In the genomic region with DNA sequence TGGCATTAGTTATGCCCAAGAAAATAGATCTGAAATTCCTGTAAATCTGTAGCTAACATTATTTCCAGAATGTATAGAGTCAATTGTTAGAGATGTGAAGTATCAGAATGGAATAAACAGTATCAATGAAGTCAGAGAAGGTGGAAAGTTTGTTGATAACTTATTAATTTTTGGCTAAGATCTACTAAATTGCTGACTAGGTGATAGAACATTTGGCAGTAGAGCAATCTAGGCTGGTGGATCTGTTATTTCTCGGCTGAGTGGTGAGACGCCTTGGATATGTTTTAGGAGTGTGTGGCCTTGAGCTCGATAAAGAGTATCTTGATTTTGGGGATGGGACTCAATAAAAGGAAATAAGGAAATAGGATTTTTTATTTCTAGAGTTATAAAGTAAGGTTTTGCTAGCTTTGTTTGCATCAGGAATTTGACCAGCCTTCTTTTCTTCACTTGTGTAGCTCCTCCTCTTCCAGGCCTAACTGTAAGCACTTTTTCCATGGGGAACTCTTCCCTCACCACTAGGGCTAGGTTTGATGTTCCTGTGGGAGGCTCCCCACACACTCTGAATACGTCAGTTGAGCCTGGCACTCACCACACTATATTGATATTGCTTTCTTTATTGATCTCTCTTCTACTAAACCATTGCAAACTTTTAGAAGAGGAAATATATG, we compare ENCODE assay signal across 18 cellular contexts.
DNase-seq lines count a peak whose midpoint lies in the region; ATAC-seq and TF ChIP-seq lines count a peak whose summit lies in the region.
"Had no signal": no experiment of that assay in that cellular context is flagged by ENCODE, and none has a peak within 500 bp of the region (broad histone marks: within the 10 kb centered on the region; RNA-seq: fewer than 3 reads in every experiment).

No MANE protein-coding gene starts in this region.

- H4K8ac ChIP-seq in mesendoderm (ENCODE audit: low read depth, low read length) (peak overlapping the region; percentile 56), trophoblast cell (ENCODE audit: low read depth, low read length) (no peak overlapping the region)

- H3K27ac ChIP-seq in PC-3 (ENCODE audit: low read length), result no peak overlapping the region
- no peak overlapping the region for H3K27ac ChIP-seq in mesendoderm (ENCODE audit: low read depth, low read length)
- H3K27ac ChIP-seq in trophoblast cell (ENCODE audit: low read depth, low read length), result no peak overlapping the region
- no peak overlapping the region for H3K27ac ChIP-seq in naive thymus-derived CD4-positive, alpha-beta T cell (ENCODE audit: low read depth, low read length)
- H3K27ac ChIP-seq: PC-9, SJCRH30 had no signal

- H3F3A ChIP-seq in PC-3 (ENCODE audit: low read length, unreplicated experiment), result no peaks in the 10 kb centered on the region

- H3K9me3 ChIP-seq in PC-3 (ENCODE audit: low read length), result no peaks in the 10 kb centered on the region
- H3K9me3 ChIP-seq in trophoblast cell (ENCODE audit: insufficient read depth, low read depth, low read length), result no peaks in the 10 kb centered on the region
- H3K9me3 ChIP-seq in naive thymus-derived CD4-positive, alpha-beta T cell (ENCODE audit: control insufficient read depth in 2 of 3, low read length in 3 of 3), result no peaks in the 10 kb centered on the region
- H3K9me3 ChIP-seq: HAP-1, SJCRH30 had no signal

- peaks cover 9% of the 10 kb centered on the region for H3K9me3 Mint-ChIP-seq in chondrocyte (ENCODE audit: low read depth)
- H3K9me3 Mint-ChIP-seq in naive thymus-derived CD4-positive, alpha-beta T cell, result peaks cover 0 to 10% (median 0%) of the 10 kb centered on the region in 11 donors

- H2BK5ac ChIP-seq in mesendoderm (ENCODE audit: low read length) (no peak overlapping the region), trophoblast cell (ENCODE audit: low read depth, low read length, poor library complexity) (no peak overlapping the region)

- H3K79me1 ChIP-seq in mesendoderm (ENCODE audit: low read length), result no peaks in the 10 kb centered on the region
- no peaks in the 10 kb centered on the region for H3K79me1 ChIP-seq in trophoblast cell (ENCODE audit: low read length)

- no peak overlapping the region for H3K56ac ChIP-seq in mesendoderm (ENCODE audit: low read length)

- POLR2A ChIA-PET in PC-3 (lab: Charles Lee; ENCODE audit: unreplicated experiment), result no interaction called here
- POLR2A ChIA-PET in naive thymus-derived CD4-positive, alpha-beta T cell (lab: Charles Lee), result no interaction called here

- H4K91ac ChIP-seq in trophoblast cell (ENCODE audit: low read depth, low read length), result no peak overlapping the region

- H2AK5ac ChIP-seq in mesendoderm (ENCODE audit: low read length), result no peak overlapping the region
- no peak overlapping the region for H2AK5ac ChIP-seq in trophoblast cell (ENCODE audit: low read length)

- H3K4me3 ChIP-seq in PC-3 (ENCODE audit: low read length) (no peak overlapping the region), mesendoderm (ENCODE audit: low read length) (no peak overlapping the region), trophoblast cell (ENCODE audit: low read depth, low read length) (no peak overlapping the region)
- H3K4me3 ChIP-seq in naive thymus-derived CD4-positive, alpha-beta T cell (ENCODE audit: low read length), result no peak overlapping the region
- H3K4me3 ChIP-seq: HAP-1, MG63, PC-9, SJCRH30 had no signal

- H2BK120ac ChIP-seq in mesendoderm (ENCODE audit: low read depth, low read length), result no peak overlapping the region
- H2BK120ac ChIP-seq in trophoblast cell (ENCODE audit: insufficient read depth, low read length, poor library complexity), result no peak overlapping the region

- peak overlapping the region; percentile 86 for H3K27ac Mint-ChIP-seq in chondrocyte (ENCODE audit: unreplicated experiment)
- no peak overlapping the region for H3K27ac Mint-ChIP-seq in naive thymus-derived CD4-positive, alpha-beta T cell

- no peak overlapping the region for H4K12ac ChIP-seq in trophoblast cell (ENCODE audit: low read depth, low read length)

- H4K20me1 ChIP-seq in PC-3 (ENCODE audit: low read length), result no peaks in the 10 kb centered on the region

- no peak overlapping the region for H2BK12ac ChIP-seq in trophoblast cell (ENCODE audit: low read length)

- no peak overlapping the region for H3K14ac ChIP-seq in trophoblast cell (ENCODE audit: low read length)

- DNase-seq in AG20443 (ENCODE audit: low spot score), result peak; percentile 11
- DNase-seq in PC-3, result no peak
- DNase-seq in chondrocyte (ENCODE audit: low spot score), result no peak
- peak; percentile 35 for DNase-seq in mesendoderm
- DNase-seq in trophoblast cell, result no peak
- DNase-seq in naive thymus-derived CD4-positive, alpha-beta T cell, result no peak
- DNase-seq: Caco-2, DMS153, Karpas-422, MG63, NCI-H1092, NCI-H146, NCI-H2081, NCI-H82, PC-9, SJCRH30 had no signal

- H3K9ac ChIP-seq in PC-3 (ENCODE audit: low read length), result no peak overlapping the region
- no peak overlapping the region for H3K9ac ChIP-seq in mesendoderm (ENCODE audit: low read length)
- H3K9ac ChIP-seq in trophoblast cell (ENCODE audit: low read length), result no peak overlapping the region

- ATAC-seq in PC-3 (no peak), HG02759 (IDR thresholded peaks at IDR 0.05; ENCODE audit: unreplicated experiment) (no peak)
- ATAC-seq in naive thymus-derived CD4-positive, alpha-beta T cell, result no peak

- peaks cover 9% of the 10 kb centered on the region for H3K4me1 Mint-ChIP-seq in chondrocyte (ENCODE audit: low read depth)
- H3K4me1 Mint-ChIP-seq in naive thymus-derived CD4-positive, alpha-beta T cell, result no peaks in the 10 kb centered on the region

- H4K5ac ChIP-seq in mesendoderm (ENCODE audit: low read length), result no peak overlapping the region

- H2AFZ ChIP-seq in PC-3 (ENCODE audit: low read length) (no peak overlapping the region), trophoblast cell (ENCODE audit: insufficient read depth, low read length, poor library complexity) (no peak overlapping the region)
- H2AFZ ChIP-seq: PC-9 had no signal

- H3K36me3 Mint-ChIP-seq in chondrocyte (ENCODE audit: low read depth), result no peaks in the 10 kb centered on the region
- no peaks in the 10 kb centered on the region for H3K36me3 Mint-ChIP-seq in naive thymus-derived CD4-positive, alpha-beta T cell

- CTCF ChIA-PET in PC-3 (lab: Charles Lee), result no interaction called here
- CTCF ChIA-PET in naive thymus-derived CD4-positive, alpha-beta T cell (lab: Charles Lee), result no interaction called here

- H2BK15ac ChIP-seq in mesendoderm (replicated peaks; ENCODE audit: low read depth), result no peak overlapping the region

- H3K79me2 ChIP-seq in PC-3 (ENCODE audit: low read length), result no peaks in the 10 kb centered on the region
- H3K79me2 ChIP-seq in mesendoderm (ENCODE audit: control insufficient read depth, insufficient read depth, low read length), result no peaks in the 10 kb centered on the region
- no peaks in the 10 kb centered on the region for H3K79me2 ChIP-seq in trophoblast cell (ENCODE audit: control insufficient read depth, insufficient read depth, low read length, poor library complexity)

- H3K4me1 ChIP-seq in PC-3 (ENCODE audit: insufficient read depth, low read length) (no peaks in the 10 kb centered on the region), mesendoderm (ENCODE audit: control insufficient read depth, low read depth, low read length) (no peaks in the 10 kb centered on the region), trophoblast cell (ENCODE audit: control insufficient read depth in 1 of 2, insufficient read depth in 2 of 2, low read length in 2 of 2) (no peaks in the 10 kb centered on the region)
- no peaks in the 10 kb centered on the region for H3K4me1 ChIP-seq in naive thymus-derived CD4-positive, alpha-beta T cell (ENCODE audit: control insufficient read depth in 2 of 2, insufficient read depth in 2 of 2, low read length in 2 of 2)
- H3K4me1 ChIP-seq: Caco-2, HAP-1, SJCRH30 had no signal

- no CpG with 5 or more reads among the region's 4 CpGs for WGBS in mesendoderm (ENCODE audit: extremely low coverage, insufficient coverage, low lambda C conversion rate)
- WGBS in trophoblast cell (ENCODE audit: extremely low coverage, insufficient coverage, insufficient read length), result no CpG with 5 or more reads among the region's 4 CpGs

- no peak overlapping the region for H3K23ac ChIP-seq in mesendoderm (ENCODE audit: low read length)
- no peak overlapping the region for H3K23ac ChIP-seq in trophoblast cell (ENCODE audit: low read length)

- intact Hi-C loops in PC-3 (cut with micrococcal nuclease), result no loop called here
- intact Hi-C loops in naive thymus-derived CD4-positive, alpha-beta T cell (cut with micrococcal nuclease), result no loop called here

- H3K4ac ChIP-seq in mesendoderm (ENCODE audit: low read depth, low read length) (no peak overlapping the region), trophoblast cell (ENCODE audit: low read depth, low read length) (no peak overlapping the region)

- no peaks in the 10 kb centered on the region for H3K9me2 ChIP-seq in PC-3 (replicated peaks; ENCODE audit: low read length)

- TF ChIP-seq CTCF in PC-3 (conservative IDR thresholded peaks at IDR 0.05; ENCODE audit: low read depth, low read length) (0 out of 2 replicates have a peak, but pooled peaks have one; percentile 21), chondrocyte (IDR thresholded peaks at IDR 0.05) (peak; percentile 46)

- H3K4me2 ChIP-seq in PC-3 (ENCODE audit: low read length) (no peak overlapping the region), mesendoderm (ENCODE audit: low read length) (no peak overlapping the region), trophoblast cell (ENCODE audit: low read length) (no peak overlapping the region)
- H3K4me2 ChIP-seq: PC-9 had no signal

- H3K27me3 ChIP-seq in PC-3 (ENCODE audit: low read length), result no peaks in the 10 kb centered on the region
- H3K27me3 ChIP-seq in mesendoderm (ENCODE audit: insufficient read depth, low read length, poor library complexity), result no peaks in the 10 kb centered on the region
- H3K27me3 ChIP-seq in trophoblast cell (ENCODE audit: insufficient read depth, low read length), result no peaks in the 10 kb centered on the region
- no peaks in the 10 kb centered on the region for H3K27me3 ChIP-seq in naive thymus-derived CD4-positive, alpha-beta T cell (ENCODE audit: control insufficient read depth in 2 of 2, insufficient read depth in 2 of 2, low read length in 2 of 2)
- H3K27me3 ChIP-seq: MG63, SJCRH30 had no signal

- H3K18ac ChIP-seq in mesendoderm (ENCODE audit: low read length), result no peak overlapping the region
- H3K18ac ChIP-seq in trophoblast cell (ENCODE audit: low read length), result no peak overlapping the region

- no TSS peak for BruUV-seq in PC-3 (replicated peaks; lab: Mats Ljungman, UMichigan)

- H3K27me3 Mint-ChIP-seq in chondrocyte (ENCODE audit: low read depth), result no peaks in the 10 kb centered on the region
- peaks cover 2 to 8% (median 4%) of the 10 kb centered on the region in 5 donors for H3K27me3 Mint-ChIP-seq in naive thymus-derived CD4-positive, alpha-beta T cell

- H3K4me3 Mint-ChIP-seq in chondrocyte (ENCODE audit: unreplicated experiment), result no peak overlapping the region
- no peak overlapping the region for H3K4me3 Mint-ChIP-seq in naive thymus-derived CD4-positive, alpha-beta T cell

- H3K36me3 ChIP-seq in PC-3 (ENCODE audit: low read depth, low read length) (no peaks in the 10 kb centered on the region), mesendoderm (ENCODE audit: control insufficient read depth, insufficient read depth, low read length) (no peaks in the 10 kb centered on the region), trophoblast cell (ENCODE audit: control insufficient read depth in 1 of 2, insufficient read depth in 2 of 2, low read length in 2 of 2) (no peaks in the 10 kb centered on the region)
- no peaks in the 10 kb centered on the region for H3K36me3 ChIP-seq in naive thymus-derived CD4-positive, alpha-beta T cell (ENCODE audit: control insufficient read depth in 2 of 3, insufficient read depth in 3 of 3, low read length in 3 of 3)
- H3K36me3 ChIP-seq: HAP-1, MG63, SJCRH30 had no signal

Comparison
In these comparisons a context has a peak if more than half of its experiments do, and no peak if none do; other contexts are left out.
1. DNase-seq: peak in AG20443 (single experiment) and mesendoderm (single experiment); none in PC-3 (single experiment), chondrocyte (single experiment), trophoblast cell (0 of 2) and naive thymus-derived CD4-positive, alpha-beta T cell (0 of 9).